Comparison of ENCODE assay signal across 19 cellular contexts in the genomic region with DNA sequence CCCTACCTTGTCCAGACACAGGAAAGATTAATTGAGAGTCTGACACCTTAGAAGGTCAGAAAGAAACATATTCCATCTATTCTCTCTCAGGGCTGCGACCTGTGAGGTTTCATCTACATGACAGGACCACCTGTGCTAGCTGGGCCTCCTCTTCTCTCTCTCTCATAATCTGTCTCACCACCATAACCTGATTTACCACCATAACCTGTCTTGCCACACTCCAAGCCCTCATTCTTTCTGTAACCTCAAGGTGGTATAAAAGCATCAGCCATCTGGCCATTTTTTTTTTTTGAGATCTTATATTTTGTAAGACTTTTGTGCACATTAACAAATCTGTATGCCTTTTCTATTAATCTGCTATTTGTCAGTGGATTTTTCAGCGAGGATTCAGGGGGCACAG.
A peak's percentile ranks its signal among the peaks of the same experiment; 100 is the strongest.
DNase-seq lines count a peak whose midpoint lies in the region; ATAC-seq, FAIRE-seq and TF ChIP-seq lines count a peak whose summit lies in the region.
"Had no signal": no experiment of that assay in that cellular context is flagged by ENCODE, and none has a peak within 500 bp of the region (broad histone marks: within the 10 kb centered on the region; RNA-seq: fewer than 3 reads in every experiment).

No MANE protein-coding gene starts in this region.

- H3K27ac Mint-ChIP-seq in T-helper 1 cell treated with Interleukin-12 subunit alpha and Interleukin-12 subunit beta and Interleukin-4 antibody, amounts not matched to agents 30 μg/mL and 1 μg/mL, for 36 hours, result peak overlapping the region; percentile 62
- H3K27ac Mint-ChIP-seq in CD4-positive, alpha-beta T cell, result no peak overlapping the region
- H3K27ac Mint-ChIP-seq in CD4-positive, alpha-beta memory T cell, result peak overlapping the region in 1 of 7 donors; percentile 48

- H3K27ac ChIP-seq in PC-9, result no peak overlapping the region
- peak overlapping the region; percentile 73 for H3K27ac ChIP-seq in hepatocyte
- no peak overlapping the region for H3K27ac ChIP-seq in CD4-positive, alpha-beta T cell (ENCODE audit: low read depth, low read length)
- no peak overlapping the region for H3K27ac ChIP-seq in CD4-positive, alpha-beta memory T cell (ENCODE audit: low read depth, low read length)
- H3K27ac ChIP-seq: BLaER1, tibial artery had no signal

- H3K4me1 Mint-ChIP-seq in T-helper 1 cell treated with Interleukin-12 subunit alpha and Interleukin-12 subunit beta and Interleukin-4 antibody, amounts not matched to agents 30 μg/mL and 1 μg/mL, for 36 hours (ENCODE audit: low read depth), result peaks cover 34% of the 10 kb centered on the region
- H3K4me1 Mint-ChIP-seq in CD4-positive, alpha-beta T cell (ENCODE audit: low read depth), result peaks cover 58% of the 10 kb centered on the region
- H3K4me1 Mint-ChIP-seq in CD4-positive, alpha-beta memory T cell, result peaks cover 24 to 62% (median 37%) of the 10 kb centered on the region in 4 donors

- no peak for DNase-seq in T-helper 1 cell
- DNase-seq in GM12892 (ENCODE audit: insufficient read length), result no peak
- DNase-seq in PC-9, result peak; percentile 6 to 65
- DNase-seq in hepatocyte (ENCODE audit: low spot score), result peak; percentile 18
- DNase-seq in CD4-positive, alpha-beta T cell, result no peak
- DNase-seq in SK-N-DZ (ENCODE audit: low spot score), result no peak
- DNase-seq in CD4-positive, alpha-beta memory T cell, result no peak
- DNase-seq: amygdala; left cardiac atrium; NCI-H1417 treated with DMSO at 0.1 percent for 48 hours; retina; stimulated activated CD4-positive, alpha-beta T cell treated with anti-CD3 and anti-CD28 coated beads, Interleukin-12 subunit alpha, Interleukin-12 subunit beta, amount 100 ng/mL, for 4 hours; tibial artery had no signal

- intact Hi-C loops in PC-9 (cut with micrococcal nuclease; ENCODE audit: unreplicated experiment), result no loop called here
- intact Hi-C loops in CD4-positive, alpha-beta T cell (cut with DNase I, micrococcal nuclease), result no loop called here
- intact Hi-C loops in CD4-positive, alpha-beta memory T cell (cut with micrococcal nuclease), result no loop called here

- H3K4me3 ChIP-seq in PC-9 (no peak overlapping the region), hepatocyte (no peak overlapping the region)
- no peak overlapping the region for H3K4me3 ChIP-seq in CD4-positive, alpha-beta memory T cell (ENCODE audit: low read length in 2 of 2)
- H3K4me3 ChIP-seq: BLaER1, tibial artery had no signal

- FAIRE-seq in GM12892 (lab: Jason Lieb, UNC), result peak; percentile 56
- FAIRE-seq: endometrium had no signal

- H3K36me3 ChIP-seq in PC-9 (ENCODE audit: low read depth) (0 out of 2 replicates have a peak, but pooled peaks cover 3% of the 10 kb centered on the region), hepatocyte (replicated peaks; ENCODE audit: insufficient read depth, low read depth) (no peaks in the 10 kb centered on the region)
- H3K36me3 ChIP-seq in CD4-positive, alpha-beta memory T cell (ENCODE audit: insufficient read depth, low read length), result no peaks in the 10 kb centered on the region
- H3K36me3 ChIP-seq: neutrophil had no signal

- TF ChIP-seq CTCF in PC-9 (conservative IDR thresholded peaks at IDR 0.05), result no peak
- TF ChIP-seq CTCF in hepatocyte (IDR thresholded peaks at IDR 0.05; ENCODE audit: poor library complexity), result no peak
- TF ChIP-seq CTCF in CD4-positive, alpha-beta T cell (IDR thresholded peaks at IDR 0.05), result no peak

- 0 out of 2 replicates have a peak, but pooled peaks cover 2% of the 10 kb centered on the region for H3K9me3 ChIP-seq in PC-9 (ENCODE audit: insufficient read depth, low read depth)
- no peaks in the 10 kb centered on the region for H3K9me3 ChIP-seq in hepatocyte (ENCODE audit: low read depth)
- peaks cover 6% of the 10 kb centered on the region for H3K9me3 ChIP-seq in CD4-positive, alpha-beta T cell (ENCODE audit: control insufficient read depth, low read length)
- no peaks in the 10 kb centered on the region for H3K9me3 ChIP-seq in CD4-positive, alpha-beta memory T cell (ENCODE audit: control insufficient read depth in 1 of 2, low read length in 2 of 2)
- H3K9me3 ChIP-seq: neutrophil, tibial artery had no signal

- CTCF ChIA-PET in PC-9 (lab: Charles Lee), result interaction anchor here (0.7 kb wide), 1 partner anchor 49 kb away, joined by 3 read pairs; no protein-coding TSS in a partner anchor
- CTCF ChIA-PET in CD4-positive, alpha-beta T cell (lab: Charles Lee), result interaction anchor here (1.3 kb wide), 1 partner anchor 13 kb away, joined by 3 read pairs; no protein-coding TSS in a partner anchor
- CTCF ChIA-PET in CD4-positive, alpha-beta memory T cell (lab: Charles Lee; ENCODE audit: partially characterized antibody), result interaction anchor here (0.6 kb wide), 1 partner anchor 143 kb away, joined by 3 read pairs; no protein-coding TSS in a partner anchor

- WGBS in hepatocyte (ENCODE audit: low lambda C conversion rate, missing lambda C conversion rate), result 82% methylated on average over 2 of the region's 2 CpGs

- H4K20me1 ChIP-seq in PC-9 (ENCODE audit: insufficient read depth) (peaks cover 4% of the 10 kb centered on the region; the same call in 1 of the 2 replicates), hepatocyte (ENCODE audit: insufficient read depth, poor library complexity, severe bottlenecking) (peaks cover 4% of the 10 kb centered on the region)

- H3K4me3 Mint-ChIP-seq in T-helper 1 cell treated with Interleukin-12 subunit alpha and Interleukin-12 subunit beta and Interleukin-4 antibody, amounts not matched to agents 30 μg/mL and 1 μg/mL, for 36 hours, result no peak overlapping the region
- H3K4me3 Mint-ChIP-seq in CD4-positive, alpha-beta T cell, result no peak overlapping the region
- H3K4me3 Mint-ChIP-seq in CD4-positive, alpha-beta memory T cell, result no peak overlapping the region

- peaks cover 14% of the 10 kb centered on the region for H3K4me1 ChIP-seq in PC-9 (replicated peaks; ENCODE audit: insufficient read depth)
- peaks cover 30% of the 10 kb centered on the region for H3K4me1 ChIP-seq in hepatocyte (ENCODE audit: insufficient read depth)
- peaks cover 9% of the 10 kb centered on the region for H3K4me1 ChIP-seq in CD4-positive, alpha-beta memory T cell (ENCODE audit: insufficient read depth, low read length)

- no TSS peak for BruUV-seq in PC-9 (replicated peaks; lab: Mats Ljungman, UMichigan)

- no peaks in the 10 kb centered on the region; the same call in 1 of the 2 replicates for H3F3A ChIP-seq in PC-9 (ENCODE audit: insufficient read depth, low read depth)

- no peak for ATAC-seq in CD4-positive, alpha-beta T cell (ENCODE audit: poor library complexity)
- ATAC-seq: HCT116, left cardiac atrium, Right ventricle myocardium inferior had no signal

- no peak overlapping the region for H2AFZ ChIP-seq in PC-9
- H2AFZ ChIP-seq in hepatocyte, result no peak overlapping the region

- H3K79me2 ChIP-seq in PC-9 (ENCODE audit: low read depth) (0 out of 2 replicates have a peak, but pooled peaks cover 7% of the 10 kb centered on the region), hepatocyte (peaks cover 78% of the 10 kb centered on the region)

- TF ChIP-seq POLR2A in GM12892 (IDR thresholded peaks at IDR 0.05; ENCODE audit: low read depth, low read length), result no peak

- H3K9me2 ChIP-seq in PC-9 (ENCODE audit: insufficient read depth) (no peaks in the 10 kb centered on the region), hepatocyte (replicated peaks; ENCODE audit: insufficient read depth) (no peaks in the 10 kb centered on the region)

- H3K27me3 Mint-ChIP-seq in T-helper 1 cell treated with Interleukin-12 subunit alpha and Interleukin-12 subunit beta and Interleukin-4 antibody, amounts not matched to agents 30 μg/mL and 1 μg/mL, for 36 hours (ENCODE audit: low read depth), result no peaks in the 10 kb centered on the region
- no peaks in the 10 kb centered on the region for H3K27me3 Mint-ChIP-seq in CD4-positive, alpha-beta T cell
- no peaks in the 10 kb centered on the region for H3K27me3 Mint-ChIP-seq in CD4-positive, alpha-beta memory T cell

- POLR2A ChIA-PET in PC-9 (lab: Charles Lee; ENCODE audit: unreplicated experiment), result no interaction called here
- POLR2A ChIA-PET in CD4-positive, alpha-beta T cell (lab: Charles Lee), result no interaction called here
- POLR2A ChIA-PET in CD4-positive, alpha-beta memory T cell (lab: Charles Lee; ENCODE audit: partially characterized antibody), result no interaction called here

- H3K36me3 Mint-ChIP-seq in T-helper 1 cell treated with Interleukin-12 subunit alpha and Interleukin-12 subunit beta and Interleukin-4 antibody, amounts not matched to agents 30 μg/mL and 1 μg/mL, for 36 hours (ENCODE audit: low read depth), result peaks cover 22% of the 10 kb centered on the region
- H3K36me3 Mint-ChIP-seq in CD4-positive, alpha-beta T cell (ENCODE audit: low read depth), result peaks cover 68% of the 10 kb centered on the region
- H3K36me3 Mint-ChIP-seq in CD4-positive, alpha-beta memory T cell, result peaks cover 27 to 40% of the 10 kb centered on the region in 2 donors

- peaks cover 14% of the 10 kb centered on the region for H3K9me3 Mint-ChIP-seq in T-helper 1 cell treated with Interleukin-12 subunit alpha and Interleukin-12 subunit beta and Interleukin-4 antibody, amounts not matched to agents 30 μg/mL and 1 μg/mL, for 36 hours
- H3K9me3 Mint-ChIP-seq in CD4-positive, alpha-beta T cell, result peaks cover 4% of the 10 kb centered on the region
- peaks cover 0 to 22% (median 11%) of the 10 kb centered on the region in 8 donors for H3K9me3 Mint-ChIP-seq in CD4-positive, alpha-beta memory T cell

- H3K27me3 ChIP-seq in PC-9 (ENCODE audit: insufficient read depth, low read depth) (no peaks in the 10 kb centered on the region), hepatocyte (no peaks in the 10 kb centered on the region)
- H3K27me3 ChIP-seq in CD4-positive, alpha-beta T cell (ENCODE audit: control insufficient read depth, insufficient read depth, low read length), result no peaks in the 10 kb centered on the region
- no peaks in the 10 kb centered on the region for H3K27me3 ChIP-seq in CD4-positive, alpha-beta memory T cell (ENCODE audit: insufficient read depth, low read length)
- H3K27me3 ChIP-seq: BLaER1, neutrophil, tibial artery had no signal

- H3K4me2 ChIP-seq in PC-9, result no peak overlapping the region
- H3K4me2 ChIP-seq in hepatocyte, result no peak overlapping the region
- H3K4me2 ChIP-seq: BLaER1 had no signal

Comparison
In these comparisons a context has a peak if more than half of its experiments do, and no peak if none do; other contexts are left out.
1. DNase-seq: peak in PC-9 (2 of 2) and hepatocyte (single experiment); none in T-helper 1 cell (0 of 5), GM12892 (single experiment), CD4-positive, alpha-beta T cell (0 of 10), SK-N-DZ (single experiment) and CD4-positive, alpha-beta memory T cell (0 of 5).